ENCODE assay signal across 1 cellular context in genomic region chr1:173581384-173582078, GRCh38.
TF ChIP-seq lines count a peak whose summit lies in the region.

No MANE protein-coding gene starts in this region.

TF ChIP-seq in K562, 482 proteins besides CTCF, POLR2A, EP300 and RAD21 (continued from another document):
- no peak for TF ChIP-seq ATF1 (CRISPR knock-in tag; IDR thresholded peaks at IDR 0.05)
- TF ChIP-seq ATF1 (tag; IDR thresholded peaks at IDR 0.05), result no peak
- peak; percentile 79 for TF ChIP-seq ZNF316 (IDR thresholded peaks at IDR 0.05)
- no peak for TF ChIP-seq TRIM24 (IDR thresholded peaks at IDR 0.05)
- TF ChIP-seq PATZ1 (CRISPR knock-in tag; IDR thresholded peaks at IDR 0.05; ENCODE audit: borderline replicate concordance), result no peak
- no peak for TF ChIP-seq POLR2AphosphoS2 (IDR thresholded peaks at IDR 0.05; ENCODE audit: low read length)
- no peak for TF ChIP-seq SIX5 (IDR thresholded peaks at IDR 0.05; ENCODE audit: borderline replicate concordance in 1 of 2, insufficient read depth in 1 of 2, low read depth in 1 of 2, low read length in 2 of 2)
- TF ChIP-seq TCF7 (IDR thresholded peaks at IDR 0.05; ENCODE audit: borderline replicate concordance), result no peak
- no peak for TF ChIP-seq THAP7 (CRISPR knock-in tag; IDR thresholded peaks at IDR 0.05)
- no peak for TF ChIP-seq NR4A1 (CRISPR knock-in tag; IDR thresholded peaks at IDR 0.05)
- no peak for TF ChIP-seq NR4A1 (tag; IDR thresholded peaks at IDR 0.05)
- no peak for TF ChIP-seq MLLT1 (IDR thresholded peaks at IDR 0.05)
- TF ChIP-seq EWSR1 (IDR thresholded peaks at IDR 0.05; ENCODE audit: borderline replicate concordance, low read depth, partially characterized antibody), result no peak
- no peak for TF ChIP-seq CXXC5 (CRISPR knock-in tag; IDR thresholded peaks at IDR 0.05)
- TF ChIP-seq ZNF561 (CRISPR knock-in tag; conservative IDR thresholded peaks at IDR 0.05), result no peak
- TF ChIP-seq HDAC3 (IDR thresholded peaks at IDR 0.05; ENCODE audit: borderline replicate concordance, partially characterized antibody), result no peak
